ENCODE assay signal across 17 cellular contexts in the genomic region with DNA sequence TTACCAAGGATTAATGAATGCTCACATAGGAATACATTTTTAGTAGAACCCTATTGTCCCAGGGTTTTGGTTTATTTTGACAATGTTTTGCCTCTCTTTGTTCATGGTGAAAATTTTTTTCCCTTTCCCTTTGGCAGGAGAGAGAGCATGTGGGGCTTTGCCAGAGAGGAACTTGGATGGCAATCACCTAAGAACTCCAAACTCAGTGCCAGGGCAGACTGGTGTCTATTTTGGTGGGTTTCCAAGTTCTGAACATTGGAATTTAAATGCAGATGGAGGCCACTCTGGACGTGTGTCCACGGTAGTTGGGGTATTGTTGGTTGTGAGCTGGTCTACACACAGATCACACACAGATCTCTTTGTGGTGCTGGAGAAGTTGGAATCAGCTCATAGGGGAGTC.
"Had no signal": no experiment of that assay in that cellular context is flagged by ENCODE, and none has a peak within 500 bp of the region (broad histone marks: within the 10 kb centered on the region; RNA-seq: fewer than 3 reads in every experiment).

No MANE protein-coding gene starts in this region.

- H3K36me3 ChIP-seq: heart left ventricle, ovary, tibial nerve, upper lobe of right lung, vagina had no signal

- H3K4me3 Mint-ChIP-seq: effector memory CD8-positive, alpha-beta T cell; natural killer cell; neural crest cell had no signal

- ATAC-seq: effector memory CD8-positive, alpha-beta T cell; heart left ventricle; mucosa of descending colon; natural killer cell; upper lobe of right lung had no signal

- H3K9me3 ChIP-seq: mucosa of descending colon, ovary, tibial nerve, upper lobe of right lung, vagina had no signal

- H3K27me3 Mint-ChIP-seq: effector memory CD8-positive, alpha-beta T cell; progenitor cell of endocrine pancreas had no signal

- H3K4me3 ChIP-seq: heart left ventricle, mucosa of descending colon, ovary, tibial nerve, upper lobe of right lung, vagina had no signal

- H3K9me3 Mint-ChIP-seq: neural crest cell had no signal

- DNase-seq: cortex of kidney; effector memory CD8-positive, alpha-beta T cell; foreskin melanocyte; heart left ventricle; kidney glomerular epithelial cell; mammary epithelial cell; mucosa of descending colon; natural killer cell; ovary; small intestine; stimulated activated CD4-positive, alpha-beta T cell treated with anti-CD3 and anti-CD28 coated beads, Interleukin-12 subunit alpha, Interleukin-12 subunit beta, amount 100 ng/mL, for 4 hours; stimulated activated naive CD4-positive, alpha-beta T cell treated with Interleukin-2 at 50 U/mL for 16 hours; upper lobe of right lung had no signal

- H3K36me3 Mint-ChIP-seq: natural killer cell had no signal

- H3K4me1 ChIP-seq: tibial nerve, upper lobe of right lung, vagina had no signal

- H3K4me1 Mint-ChIP-seq: natural killer cell, neural crest cell had no signal

- H3K27me3 ChIP-seq: heart left ventricle, ovary, tibial nerve, upper lobe of right lung, vagina had no signal

- H3K27ac ChIP-seq: heart left ventricle, ovary, tibial nerve, upper lobe of right lung, vagina had no signal
